Comparison of ENCODE assay signal across 8 cellular contexts in genomic region chr9:84667571-84668203, GRCh38. TPM values are rescaled to one million over a fixed set of nuclear protein-coding genes. Genes with fewer than 3 reads are reported as not detected.
DNase-seq lines count a peak whose midpoint lies in the region; ATAC-seq and TF ChIP-seq lines count a peak whose summit lies in the region.

No MANE protein-coding gene starts in this region.

- H3K36me3 ChIP-seq in spleen (no peaks in the 10 kb centered on the region), HAP-1 (replicated peaks) (no peaks in the 10 kb centered on the region)

- peak overlapping the region; percentile 31 for H3K4me3 Mint-ChIP-seq in natural killer cell treated with Interleukin-12 subunit alpha and Interleukin-12 subunit beta and Interleukin-15 and Interleukin-18, amount 100 ng/mL, for 72 hours
- no peak overlapping the region for H3K4me3 Mint-ChIP-seq in natural killer cell

- H3K9me3 Mint-ChIP-seq in natural killer cell treated with Interleukin-12 subunit alpha and Interleukin-12 subunit beta and Interleukin-15 and Interleukin-18, amount 100 ng/mL, for 72 hours = no peaks in the 10 kb centered on the region
- no peaks in the 10 kb centered on the region for H3K9me3 Mint-ChIP-seq in natural killer cell

- H3K36me3 Mint-ChIP-seq in natural killer cell treated with Interleukin-12 subunit alpha and Interleukin-12 subunit beta and Interleukin-15 and Interleukin-18, amount 100 ng/mL, for 72 hours = no peaks in the 10 kb centered on the region
- H3K36me3 Mint-ChIP-seq in natural killer cell = no peaks in the 10 kb centered on the region

- no peak for ATAC-seq in natural killer cell treated with Interleukin-12 subunit alpha and Interleukin-12 subunit beta and Interleukin-15 and Interleukin-18, amount 100 ng/mL, for 72 hours
- no peak for ATAC-seq in natural killer cell
- ATAC-seq in HG03159 (IDR thresholded peaks at IDR 0.05; ENCODE audit: unreplicated experiment) = peak; percentile 39

- peaks cover 49% of the 10 kb centered on the region in 2 donors for H3K27me3 Mint-ChIP-seq in natural killer cell treated with Interleukin-12 subunit alpha and Interleukin-12 subunit beta and Interleukin-15 and Interleukin-18, amount 100 ng/mL, for 72 hours
- H3K27me3 Mint-ChIP-seq in natural killer cell (ENCODE audit: low read depth in 2 of 2) = peaks cover 48 to 51% of the 10 kb centered on the region in 2 donors

- in situ Hi-C loops in HAP-1 (cut with MboI; ENCODE audit: low sequenced_read_pairs) = loop anchor here (25.0 kb wide), 1 partner anchor 745 kb away; no protein-coding TSS in a partner anchor

- H3K4me3 ChIP-seq in iPS-18c (ENCODE audit: insufficient read depth, low read depth, low read length) (peak overlapping the region; percentile 15), spleen (peak overlapping the region in 7 of 8 donors; percentile 35 to 71 (median 46)), HAP-1 (no peak overlapping the region)

- intact Hi-C loops in natural killer cell (cut with micrococcal nuclease) (no loop called here), spleen (cut with DNase I; ENCODE audit: low total_unique reads) (no loop called here)

- no peak for DNase-seq in natural killer cell treated with Interleukin-12 subunit alpha and Interleukin-12 subunit beta and Interleukin-15 and Interleukin-18, amount 100 ng/mL, for 72 hours (ENCODE audit: low spot score)
- DNase-seq in natural killer cell (no peak), amniotic epithelial cell (ENCODE audit: low read depth) (peak; percentile 24), spleen (no peak), HAP-1 (ENCODE audit: low spot score in 2 of 2) (no peak)
- no peak for DNase-seq in stimulated activated CD4-positive, alpha-beta T cell treated with anti-CD3 and anti-CD28 coated beads, Interleukin-1b, Interleukin-23, amount 100 ng/mL, for 48 hours

- H3K27me3 ChIP-seq in spleen (replicated peaks in 1 of 7) = peaks cover 0 to 70% (median 32%) of the 10 kb centered on the region in 7 donors
- H3K27me3 ChIP-seq in HAP-1 (ENCODE audit: low read depth) = peaks cover 48% of the 10 kb centered on the region

- H3K27ac ChIP-seq in spleen = peak overlapping the region in 1 of 8 donors; percentile 18

- 3 to 7% (median 6%) methylated on average over 27 of the region's 27 CpGs for WGBS in spleen, 5 donors

- no peak for TF ChIP-seq POLR2A in spleen (IDR thresholded peaks at IDR 0.05)

- peaks cover 3 to 6% of the 10 kb centered on the region in 2 donors for H3K4me1 Mint-ChIP-seq in natural killer cell treated with Interleukin-12 subunit alpha and Interleukin-12 subunit beta and Interleukin-15 and Interleukin-18, amount 100 ng/mL, for 72 hours (ENCODE audit: low read depth in 2 of 2)
- peaks cover 0 to 15% of the 10 kb centered on the region in 2 donors for H3K4me1 Mint-ChIP-seq in natural killer cell

- H3K4me1 ChIP-seq in spleen (peaks cover 16 to 38% (median 34%) of the 10 kb centered on the region in 6 donors), HAP-1 (no peaks in the 10 kb centered on the region)

- TF ChIP-seq CTCF in natural killer cell (IDR thresholded peaks at IDR 0.05) (no peak), spleen (IDR thresholded peaks at IDR 0.05 in 8 of 11, conservative IDR thresholded peaks at IDR 0.05 in 3 of 11) (peak in 7 of 11 experiments; percentile 11 to 26 (median 21))

- H3K9me3 ChIP-seq in iPS-18c (ENCODE audit: control insufficient read depth, insufficient read depth, low read length) (no peaks in the 10 kb centered on the region), spleen (peaks cover 0 to 14% (median 4%) of the 10 kb centered on the region in 8 donors), HAP-1 (no peaks in the 10 kb centered on the region)

- H3K27ac Mint-ChIP-seq in natural killer cell treated with Interleukin-12 subunit alpha and Interleukin-12 subunit beta and Interleukin-15 and Interleukin-18, amount 100 ng/mL, for 72 hours = no peak overlapping the region
- no peak overlapping the region for H3K27ac Mint-ChIP-seq in natural killer cell

RNA-seq across cellular contexts. Expression of gene NTRK2, which starts 1.8 kb away (rescaled TPM):
- total RNA-seq in natural killer cell treated with Interleukin-12 subunit alpha and Interleukin-12 subunit beta and Interleukin-15 and Interleukin-18, amount 100 ng/mL, for 72 hours = 1 to 10 TPM in 1 of 2 donors, under 1 TPM in 1; 0.24 to 2.4 TPM
- under 1 TPM in 1 of 3 donors, not detected in 2; 0.08 TPM for total RNA-seq in natural killer cell
- 10 to 100 TPM in 5 of 7 donors, 1 to 10 TPM in 2; 4.2 to 22.7 (median 11.5) TPM for total RNA-seq in spleen
- polyA plus RNA-seq in spleen = 1 to 10 TPM in 1 of 3 donors, under 1 TPM in 2; 0.63 to 1.3 (median 0.70) TPM
